In the genomic region with DNA sequence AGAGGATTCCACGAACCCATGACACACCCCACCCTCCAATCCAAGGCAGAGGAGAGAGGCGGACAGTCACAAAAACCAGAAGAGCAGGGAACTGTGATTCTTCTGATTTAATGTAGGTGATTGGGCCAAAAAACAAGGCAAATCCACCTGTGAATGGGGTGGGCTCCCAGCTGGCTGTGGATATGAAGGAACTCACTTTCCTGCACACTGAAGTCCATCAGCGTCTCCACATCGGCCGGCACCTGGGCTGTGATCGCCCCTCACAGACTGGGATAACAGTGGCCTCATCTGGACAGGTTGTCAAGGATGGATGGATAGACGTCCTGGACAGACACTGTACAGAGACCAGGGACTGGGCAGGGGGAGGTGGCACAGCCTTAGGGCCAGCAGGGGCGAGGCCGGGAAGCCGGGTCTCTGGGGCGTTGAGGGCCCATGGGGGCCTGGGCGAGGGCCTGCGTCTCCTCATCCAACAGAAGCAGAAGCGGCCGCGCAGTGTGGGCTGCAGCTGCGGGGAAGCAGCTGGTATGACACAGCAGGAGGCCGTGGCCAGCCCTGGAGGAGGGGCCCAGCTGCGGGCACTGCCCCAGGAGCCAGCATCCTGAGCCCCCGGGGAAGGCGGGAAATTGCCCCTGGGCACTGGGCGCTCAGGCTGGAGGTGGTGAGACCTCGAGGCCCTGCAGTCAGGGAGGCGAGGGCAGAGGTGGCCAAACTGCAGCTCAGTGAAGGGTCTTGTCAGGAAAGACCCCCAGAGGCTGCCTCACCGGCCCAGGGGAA, we compare ENCODE assay signal across 20 cellular contexts. TPM values are rescaled to one million over a fixed set of nuclear protein-coding genes. Genes with fewer than 3 reads are reported as not detected.
DNase-seq lines count a peak whose midpoint lies in the region; ATAC-seq and TF ChIP-seq lines count a peak whose summit lies in the region.
"Had no signal": no experiment of that assay in that cellular context is flagged by ENCODE, and none has a peak within 500 bp of the region (broad histone marks: within the 10 kb centered on the region; RNA-seq: fewer than 3 reads in every experiment).

No MANE protein-coding gene starts in this region.

- peaks cover 13% of the 10 kb centered on the region for H3K27me3 Mint-ChIP-seq in activated CD4-positive, alpha-beta memory T cell treated with anti-CD3 and anti-CD28 coated beads, Interleukin-2, amount 10 ng/mL, durations not matched to agents 7 days and 5 days

- CTCF ChIA-PET in activated CD4-positive, alpha-beta memory T cell treated with anti-CD3 and anti-CD28 coated beads, Interleukin-2, amount 10 ng/mL, durations not matched to agents 7 days and 5 days (lab: Charles Lee) = no interaction called here

- intact Hi-C loops in posterior cingulate gyrus (cut with DNase I) = loop anchor here (10.0 kb wide), 1 partner anchor 50 kb away; a partner anchor contains a TSS
- intact Hi-C loops in tibial artery (cut with DNase I; ENCODE audit: low total_unique reads) = no loop called here

- TF ChIP-seq CTCF in tibial artery (IDR thresholded peaks at IDR 0.05) = no peak

- POLR2A ChIA-PET in activated CD4-positive, alpha-beta memory T cell treated with anti-CD3 and anti-CD28 coated beads, Interleukin-2, amount 10 ng/mL, durations not matched to agents 7 days and 5 days (lab: Charles Lee) = no interaction called here

- no peak overlapping the region for H3K4me3 Mint-ChIP-seq in activated CD4-positive, alpha-beta memory T cell treated with anti-CD3 and anti-CD28 coated beads, Interleukin-2, amount 10 ng/mL, durations not matched to agents 7 days and 5 days
- H3K4me3 Mint-ChIP-seq: activated CD4-positive, alpha-beta memory T cell treated with anti-CD3 and anti-CD28 coated beads for 36 hours; activated naive CD8-positive, alpha-beta T cell treated with anti-CD3 and anti-CD28 coated beads, Interleukin-2, amount 10 ng/mL, durations not matched to agents 7 days and 5 days; naive thymus-derived CD8-positive, alpha-beta T cell had no signal

- H3K9me3 Mint-ChIP-seq in activated CD4-positive, alpha-beta memory T cell treated with anti-CD3 and anti-CD28 coated beads, Interleukin-2, amount 10 ng/mL, durations not matched to agents 7 days and 5 days = no peaks in the 10 kb centered on the region
- H3K9me3 Mint-ChIP-seq: activated CD4-positive, alpha-beta memory T cell treated with anti-CD3 and anti-CD28 coated beads for 36 hours; activated naive CD8-positive, alpha-beta T cell treated with anti-CD3 and anti-CD28 coated beads, Interleukin-2, amount 10 ng/mL, durations not matched to agents 7 days and 5 days; naive thymus-derived CD8-positive, alpha-beta T cell had no signal

- H3K9me3 ChIP-seq in tibial artery = no peaks in the 10 kb centered on the region
- H3K9me3 ChIP-seq: breast epithelium, gastroesophageal sphincter had no signal

- no peaks in the 10 kb centered on the region for H3K27me3 ChIP-seq in layer of hippocampus (ENCODE audit: control insufficient read depth, insufficient read depth, low read length)
- no peaks in the 10 kb centered on the region for H3K27me3 ChIP-seq in tibial artery
- H3K27me3 ChIP-seq: breast epithelium, gastroesophageal sphincter had no signal

- H3K4me1 Mint-ChIP-seq in activated CD4-positive, alpha-beta memory T cell treated with anti-CD3 and anti-CD28 coated beads, Interleukin-2, amount 10 ng/mL, durations not matched to agents 7 days and 5 days = no peaks in the 10 kb centered on the region
- H3K4me1 Mint-ChIP-seq: activated naive CD8-positive, alpha-beta T cell treated with anti-CD3 and anti-CD28 coated beads, Interleukin-2, amount 10 ng/mL, durations not matched to agents 7 days and 5 days had no signal

- H3K27ac ChIP-seq in layer of hippocampus (ENCODE audit: low read depth, low read length) = peak overlapping the region; percentile 60
- peak overlapping the region; percentile 70 to 74 for H3K27ac ChIP-seq in tibial artery
- H3K27ac ChIP-seq: breast epithelium had no signal

- peaks cover 0 to 30% (median 12%) of the 10 kb centered on the region in 4 donors for H3K4me1 ChIP-seq in tibial artery

- no peak for ATAC-seq in GM18511 (IDR thresholded peaks at IDR 0.05; ENCODE audit: unreplicated experiment)
- ATAC-seq: gastroesophageal sphincter; naive thymus-derived CD8-positive, alpha-beta T cell; stimulated activated naive CD8-positive, alpha-beta T cell treated with anti-CD3 and anti-CD28 coated beads, Interleukin-15, Interleukin-2, amounts not matched to agents 100 U/mL and 50 U/mL, for 24 hours had no signal

- no peaks in the 10 kb centered on the region for H3K36me3 Mint-ChIP-seq in activated CD4-positive, alpha-beta memory T cell treated with anti-CD3 and anti-CD28 coated beads, Interleukin-2, amount 10 ng/mL, durations not matched to agents 7 days and 5 days (ENCODE audit: low read depth)
- H3K36me3 Mint-ChIP-seq: activated CD4-positive, alpha-beta memory T cell treated with anti-CD3 and anti-CD28 coated beads for 36 hours; activated naive CD8-positive, alpha-beta T cell treated with anti-CD3 and anti-CD28 coated beads, Interleukin-2, amount 10 ng/mL, durations not matched to agents 7 days and 5 days had no signal

- H3K27ac Mint-ChIP-seq in activated CD4-positive, alpha-beta memory T cell treated with anti-CD3 and anti-CD28 coated beads, Interleukin-2, amount 10 ng/mL, durations not matched to agents 7 days and 5 days = no peak overlapping the region
- H3K27ac Mint-ChIP-seq: activated CD4-positive, alpha-beta memory T cell treated with anti-CD3 and anti-CD28 coated beads for 36 hours; activated naive CD8-positive, alpha-beta T cell treated with anti-CD3 and anti-CD28 coated beads, Interleukin-2, amount 10 ng/mL, durations not matched to agents 7 days and 5 days had no signal

- no peaks in the 10 kb centered on the region for H3K36me3 ChIP-seq in tibial artery
- H3K36me3 ChIP-seq: breast epithelium, gastroesophageal sphincter had no signal

- no peak overlapping the region for H3K4me3 ChIP-seq in tibial artery
- H3K4me3 ChIP-seq: breast epithelium, gastroesophageal sphincter, lung had no signal

- peak in 32 of 56 donors; percentile 28 to 82 (median 61) for DNase-seq in amygdala (lab: John Stamatoyannopoulos, UW)
- peak in 8 of 10 donors; percentile 50 to 96 (median 75) for DNase-seq in posterior cingulate gyrus
- peak in 1 of 2 donors; percentile 63 for DNase-seq in tibial artery
- DNase-seq in NCI-H1092 (lab: John Stamatoyannopoulos, UW) = no peak
- no peak for DNase-seq in activated CD4-positive, alpha-beta memory T cell treated with anti-CD3 and anti-CD28 coated beads, Interleukin-2, amount 10 ng/mL, durations not matched to agents 7 days and 5 days
- DNase-seq: activated CD4-positive, alpha-beta memory T cell treated with anti-CD3 and anti-CD28 coated beads for 36 hours; activated naive CD8-positive, alpha-beta T cell treated with anti-CD3 and anti-CD28 coated beads, Interleukin-2, amount 10 ng/mL, durations not matched to agents 7 days and 5 days; activated T-cell treated with anti-CD3 and anti-CD28 coated beads, Interleukin-2, amount 50 U/mL, for 1 hour; AML-193; Calu3; HCEC 1CT; naive thymus-derived CD8-positive, alpha-beta T cell; NCI-H2029 treated with DMSO at 0.1 percent for 48 hours; NCI-H510A; stimulated activated naive CD8-positive, alpha-beta T cell treated with anti-CD3 and anti-CD28 coated beads, Interleukin-15, Interleukin-2, amounts not matched to agents 100 U/mL and 50 U/mL, for 24 hours had no signal

RNA-seq across cellular contexts. Expression of a gene that starts 54.2 kb away (rescaled TPM):
- under 1 TPM; 0.70 to 0.76 TPM for total RNA-seq in activated CD4-positive, alpha-beta memory T cell treated with anti-CD3 and anti-CD28 coated beads, Interleukin-2, amount 10 ng/mL, durations not matched to agents 7 days and 5 days

Comparison
In these comparisons a context has a peak if more than half of its experiments do, and no peak if none do; other contexts are left out.
1. DNase-seq: peak in amygdala (32 of 56) and posterior cingulate gyrus (8 of 10); none in NCI-H1092 (single experiment) and activated CD4-positive, alpha-beta memory T cell treated with anti-CD3 and anti-CD28 coated beads, Interleukin-2, amount 10 ng/mL, durations not matched to agents 7 days and 5 days (single experiment).